Comparison of ENCODE assay signal across 10 cellular contexts in the genomic region with DNA sequence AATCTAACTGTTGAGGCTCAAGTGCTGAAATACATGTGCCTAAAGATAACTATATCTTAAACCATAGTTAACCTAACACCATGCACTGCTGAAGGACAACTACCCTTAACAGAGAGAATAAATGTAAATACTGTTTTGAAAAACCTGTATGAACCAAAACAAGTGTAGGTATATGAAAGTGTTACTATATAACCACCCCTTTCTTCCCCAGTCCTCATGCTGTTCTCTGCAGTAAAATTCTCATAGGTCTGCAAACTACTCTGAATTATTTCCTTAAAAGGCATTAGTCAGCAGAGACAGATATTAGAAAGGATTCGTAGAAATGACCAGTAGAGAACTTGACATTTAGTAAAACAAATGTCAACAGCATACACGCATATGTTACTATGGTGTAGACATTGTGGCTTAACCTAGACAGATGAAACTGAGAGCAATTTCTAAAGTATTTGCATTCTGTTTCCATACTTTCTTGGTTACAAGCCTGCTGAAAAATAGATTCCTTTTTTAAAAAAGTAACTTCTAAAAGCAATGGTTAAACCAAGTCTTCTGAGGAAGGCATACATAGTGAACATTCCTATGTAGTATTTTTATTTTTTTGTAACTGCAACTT. TPM values are rescaled to one million over a fixed set of nuclear protein-coding genes. Genes with fewer than 3 reads are reported as not detected.
DNase-seq lines count a peak whose midpoint lies in the region; ATAC-seq and TF ChIP-seq lines count a peak whose summit lies in the region.
"Had no signal": no experiment of that assay in that cellular context is flagged by ENCODE, and none has a peak within 500 bp of the region (broad histone marks: within the 10 kb centered on the region; RNA-seq: fewer than 3 reads in every experiment).

No MANE protein-coding gene starts in this region.

- H2AFZ ChIP-seq in MM.1S (ENCODE audit: low read length) = no peak overlapping the region

- intact Hi-C loops in activated CD8-positive, alpha-beta T cell treated with anti-CD3 and anti-CD28 coated beads for 36 hours (cut with micrococcal nuclease) = no loop called here

- no peaks in the 10 kb centered on the region for H3K4me1 Mint-ChIP-seq in activated CD8-positive, alpha-beta T cell treated with anti-CD3 and anti-CD28 coated beads for 36 hours (ENCODE audit: low read depth)

- CTCF ChIA-PET in activated CD8-positive, alpha-beta T cell treated with anti-CD3 and anti-CD28 coated beads for 36 hours (lab: Charles Lee) = no interaction called here

- H3K9me2 ChIP-seq in MM.1S (replicated peaks; ENCODE audit: insufficient read depth, low read length) = no peaks in the 10 kb centered on the region

- H3K36me3 ChIP-seq in MM.1S (replicated peaks; ENCODE audit: insufficient read depth, low read length) = no peaks in the 10 kb centered on the region
- H3K36me3 ChIP-seq: brain microvascular endothelial cell had no signal

- peaks cover 9% of the 10 kb centered on the region for H3K27me3 Mint-ChIP-seq in activated CD8-positive, alpha-beta T cell treated with anti-CD3 and anti-CD28 coated beads for 36 hours

- peaks cover 21% of the 10 kb centered on the region; the same call in 1 of the 2 replicates for H3K4me1 ChIP-seq in MM.1S (ENCODE audit: low read length)

- no peak overlapping the region for H3K4me3 Mint-ChIP-seq in activated CD8-positive, alpha-beta T cell treated with anti-CD3 and anti-CD28 coated beads for 36 hours

- no peaks in the 10 kb centered on the region for H3K36me3 Mint-ChIP-seq in activated CD8-positive, alpha-beta T cell treated with anti-CD3 and anti-CD28 coated beads for 36 hours (ENCODE audit: low read depth)

- no peaks in the 10 kb centered on the region for H3K27me3 ChIP-seq in MM.1S (replicated peaks; ENCODE audit: insufficient read depth, low read length)
- H3K27me3 ChIP-seq: brain microvascular endothelial cell had no signal

- H3K27ac ChIP-seq in MM.1S (ENCODE audit: low read length) = no peak overlapping the region; the same call in 1 of the 2 replicates
- H3K27ac ChIP-seq: brain microvascular endothelial cell had no signal

- H3F3A ChIP-seq in MM.1S (ENCODE audit: insufficient read depth, low read length) = no peaks in the 10 kb centered on the region

- DNase-seq in MM.1S = peak; percentile 51
- DNase-seq in NCI-H2171 (lab: John Stamatoyannopoulos, UW) = no peak
- DNase-seq in OCI-M1 (lab: John Stamatoyannopoulos, UW) = no peak
- no peak for DNase-seq in globus pallidus (ENCODE audit: low spot score)
- DNase-seq in activated CD8-positive, alpha-beta T cell treated with anti-CD3 and anti-CD28 coated beads for 36 hours = no peak
- DNase-seq: activated CD4-positive, alpha-beta T cell treated with anti-CD3 and anti-CD28 coated beads, Interleukin-2, amount 50 U/mL, for 48 hours; brain microvascular endothelial cell had no signal

- H3K4me2 ChIP-seq in MM.1S (ENCODE audit: low read depth, low read length) = peak overlapping the region; percentile 22

- no peak overlapping the region for H3K27ac Mint-ChIP-seq in activated CD8-positive, alpha-beta T cell treated with anti-CD3 and anti-CD28 coated beads for 36 hours

- POLR2A ChIA-PET in activated CD8-positive, alpha-beta T cell treated with anti-CD3 and anti-CD28 coated beads for 36 hours (lab: Charles Lee) = no interaction called here

- no peak overlapping the region for H3K9ac ChIP-seq in MM.1S (ENCODE audit: low read length)

- H4K20me1 ChIP-seq in MM.1S (ENCODE audit: insufficient read depth, low read length) = no peaks in the 10 kb centered on the region

- no peak for TF ChIP-seq CTCF in MM.1S (IDR thresholded peaks at IDR 0.05; ENCODE audit: low read length)
- TF ChIP-seq CTCF in activated CD8-positive, alpha-beta T cell treated with anti-CD3 and anti-CD28 coated beads for 36 hours (IDR thresholded peaks at IDR 0.05) = no peak

- no peaks in the 10 kb centered on the region for H3K9me3 ChIP-seq in MM.1S (replicated peaks; ENCODE audit: insufficient read depth, low read length)

- no peaks in the 10 kb centered on the region for H3K79me2 ChIP-seq in MM.1S (ENCODE audit: low read length)

- ATAC-seq in GM18498 (IDR thresholded peaks at IDR 0.05; ENCODE audit: unreplicated experiment) = peak; percentile 82
- peak; percentile 53 for ATAC-seq in GM21360 (IDR thresholded peaks at IDR 0.05; ENCODE audit: unreplicated experiment)
- peak; percentile 84 for ATAC-seq in HG02981 (IDR thresholded peaks at IDR 0.05; ENCODE audit: unreplicated experiment)
- ATAC-seq in activated CD8-positive, alpha-beta T cell treated with anti-CD3 and anti-CD28 coated beads for 36 hours = no peak

- no peak overlapping the region for H3K4me3 ChIP-seq in MM.1S (ENCODE audit: low read length)

- H3K9me3 Mint-ChIP-seq in activated CD8-positive, alpha-beta T cell treated with anti-CD3 and anti-CD28 coated beads for 36 hours = no peaks in the 10 kb centered on the region

RNA-seq across cellular contexts. Expression of gene CSRP2, which starts 13.9 kb away (rescaled TPM):
- 1 to 10 TPM; 1.2 to 1.8 TPM for total RNA-seq in activated CD8-positive, alpha-beta T cell treated with anti-CD3 and anti-CD28 coated beads for 36 hours
